ENCODE assay signal across 16 cellular contexts in genomic region chr11:60870276-60870675, GRCh38. TPM values are rescaled to one million over a fixed set of nuclear protein-coding genes. Genes with fewer than 3 reads are reported as not detected.
A peak's percentile ranks its signal among the peaks of the same experiment; 100 is the strongest.
DNase-seq lines count a peak whose midpoint lies in the region; TF ChIP-seq lines count a peak whose summit lies in the region.
"Had no signal": no experiment of that assay in that cellular context is flagged by ENCODE, and none has a peak within 500 bp of the region (broad histone marks: within the 10 kb centered on the region; RNA-seq: fewer than 3 reads in every experiment).

No MANE protein-coding gene starts in this region.

- H3K27me3 Mint-ChIP-seq in T-helper 2 cell treated with Interferon-gamma antibody and Interleukin-4, amounts not matched to agents 5 μg/mL and 100 μg/mL, for 36 hours (ENCODE audit: low read depth) = no peaks in the 10 kb centered on the region
- H3K27me3 Mint-ChIP-seq in HFFc6 (ENCODE audit: insufficient read depth) = peaks cover 5% of the 10 kb centered on the region

- DNase-seq in NCI-H2081 (lab: John Stamatoyannopoulos, UW) (peak; percentile 16 to 48), NCI-H2081 treated with DMSO at 0.1 percent for 48 hours (lab: John Stamatoyannopoulos, UW) (no peak), NCI-H1105 (lab: John Stamatoyannopoulos, UW) (peak; percentile 56), osteoblast (ENCODE audit: insufficient read length, low spot score, missing footprints) (peak; percentile 61), HFFc6 (no peak), SW480 (ENCODE audit: low spot score) (no peak)
- no peak for DNase-seq in T-helper 2 cell treated with Interferon-gamma antibody and Interleukin-4, amounts not matched to agents 5 μg/mL and 100 μg/mL, for 36 hours (ENCODE audit: low spot score)
- DNase-seq in stimulated activated CD8-positive, alpha-beta memory T cell treated with anti-CD3 and anti-CD28 coated beads, Interleukin-4, amount 100 ng/mL, for 48 hours = no peak
- DNase-seq: NCI-H446, SJCRH30 had no signal

- H3K36me3 Mint-ChIP-seq in T-helper 2 cell treated with Interferon-gamma antibody and Interleukin-4, amounts not matched to agents 5 μg/mL and 100 μg/mL, for 36 hours (ENCODE audit: low read depth) = peaks cover 2% of the 10 kb centered on the region
- H3K36me3 Mint-ChIP-seq in HFFc6 (ENCODE audit: low read depth) = no peaks in the 10 kb centered on the region

- peaks cover 6% of the 10 kb centered on the region for H3K27me3 ChIP-seq in osteoblast (ENCODE audit: insufficient read depth, low read length)
- H3K27me3 ChIP-seq: hepatocyte, SJCRH30 had no signal

- H2AFZ ChIP-seq in osteoblast (ENCODE audit: low read length) = no peak overlapping the region
- H2AFZ ChIP-seq: hepatocyte had no signal

- no peaks in the 10 kb centered on the region for H3K9me3 Mint-ChIP-seq in T-helper 2 cell treated with Interferon-gamma antibody and Interleukin-4, amounts not matched to agents 5 μg/mL and 100 μg/mL, for 36 hours
- H3K9me3 Mint-ChIP-seq in HFFc6 = no peaks in the 10 kb centered on the region

- peak overlapping the region; percentile 69 for H3K27ac Mint-ChIP-seq in T-helper 2 cell treated with Interferon-gamma antibody and Interleukin-4, amounts not matched to agents 5 μg/mL and 100 μg/mL, for 36 hours
- H3K27ac Mint-ChIP-seq in HFFc6 = no peak overlapping the region

- TF ChIP-seq CTCF in osteoblast (IDR thresholded peaks at IDR 0.05; ENCODE audit: extremely low read depth, low read depth, low read length) = no peak
- TF ChIP-seq CTCF in HFFc6 (IDR thresholded peaks at IDR 0.05) = no peak

- H4K20me1 ChIP-seq in osteoblast (ENCODE audit: insufficient read depth, low read length) = no peaks in the 10 kb centered on the region

- peaks cover 27% of the 10 kb centered on the region for H3K4me1 ChIP-seq in osteoblast (ENCODE audit: insufficient read depth, low read length)

- no peaks in the 10 kb centered on the region for H3K36me3 ChIP-seq in osteoblast (ENCODE audit: insufficient read depth, low read length)
- H3K36me3 ChIP-seq: SJCRH30 had no signal

- H3K79me2 ChIP-seq in osteoblast (ENCODE audit: insufficient read depth, low read length) = no peaks in the 10 kb centered on the region
- H3K79me2 ChIP-seq: hepatocyte had no signal

- no peak overlapping the region for H3K4me3 ChIP-seq in osteoblast (ENCODE audit: insufficient read depth, low read length)
- H3K4me3 ChIP-seq: A549, hepatocyte, SJCRH30 had no signal

- no peak overlapping the region for H3K27ac ChIP-seq in osteoblast (ENCODE audit: low read depth, low read length)
- H3K27ac ChIP-seq: hepatocyte, SJCRH30 had no signal

- H3K4me3 Mint-ChIP-seq in T-helper 2 cell treated with Interferon-gamma antibody and Interleukin-4, amounts not matched to agents 5 μg/mL and 100 μg/mL, for 36 hours = no peak overlapping the region
- H3K4me3 Mint-ChIP-seq in HFFc6 = no peak overlapping the region

- H3K9me3 ChIP-seq in osteoblast (ENCODE audit: low read depth, low read length) = no peaks in the 10 kb centered on the region
- H3K9me3 ChIP-seq: A549, SJCRH30 had no signal

- peaks cover 74% of the 10 kb centered on the region for H3K4me1 Mint-ChIP-seq in T-helper 2 cell treated with Interferon-gamma antibody and Interleukin-4, amounts not matched to agents 5 μg/mL and 100 μg/mL, for 36 hours (ENCODE audit: low read depth)
- H3K4me1 Mint-ChIP-seq in HFFc6 (ENCODE audit: low read depth) = peaks cover 23% of the 10 kb centered on the region

- no peak overlapping the region for H3K4me2 ChIP-seq in osteoblast (ENCODE audit: insufficient read depth, low read length)
- H3K4me2 ChIP-seq: A549, hepatocyte had no signal

RNA-seq across cellular contexts. Expression of gene ZP1, which starts 2.9 kb away (rescaled TPM):
- under 0.01 and 0.36 TPM in 2 replicates for total RNA-seq in osteoblast
- under 1 TPM in 3 of 6 experiments, not detected in 3; 0.13 to 0.30 (median 0.29) TPM for total RNA-seq in HFFc6 (2021; fragmentation: NEBNext Ultra II Directional; extraction: Animal tissue kit (Norgen Biotek cat#: 25700))
- total RNA-seq: esophagus mucosa, hepatocyte, lung microvascular endothelial cell, osteocyte, SJCRH30, ureter had no signal

RNA-seq across cellular contexts. Expression of gene PTGDR2, which starts 14.5 kb away (rescaled TPM):
- total RNA-seq in osteoblast = not detected in 2 replicates
- total RNA-seq in HFFc6 (2021; fragmentation: NEBNext Ultra II Directional; extraction: Animal tissue kit (Norgen Biotek cat#: 25700)) = not detected
- total RNA-seq: SJCRH30 had no signal

RNA-seq across cellular contexts. Expression of gene CCDC86, which starts 28.4 kb away (rescaled TPM):
- 6.2 and 7.4 TPM in 2 replicates for total RNA-seq in osteoblast
- 10 to 100 TPM; 45.4 to 66.3 (median 54.4) TPM for total RNA-seq in HFFc6 (2021; fragmentation: NEBNext Ultra II Directional; extraction: Animal tissue kit (Norgen Biotek cat#: 25700))

RNA-seq across cellular contexts. Expression of gene PRPF19, which starts 36.1 kb away (rescaled TPM):
- 39.8 and 46.0 TPM in 2 replicates for total RNA-seq in osteoblast
- total RNA-seq in HFFc6 (2021; fragmentation: NEBNext Ultra II Directional; extraction: Animal tissue kit (Norgen Biotek cat#: 25700)) = 10 to 100 TPM; 72.5 to 95.1 (median 89.4) TPM

RNA-seq across cellular contexts. Expression of gene TMEM109, which starts 43.7 kb away (rescaled TPM):
- total RNA-seq in osteoblast = 36.6 and 38.6 TPM in 2 replicates
- total RNA-seq in HFFc6 (2021; fragmentation: NEBNext Ultra II Directional; extraction: Animal tissue kit (Norgen Biotek cat#: 25700)) = 100 to 1,000 TPM in 1 of 6 experiments, 10 to 100 TPM in 5; 74.6 to 101 (median 92.5) TPM

Comparison
In these comparisons a context has a peak if more than half of its experiments do, and no peak if none do; other contexts are left out.
1. DNase-seq: peak in NCI-H2081 (2 of 2), NCI-H1105 (single experiment) and osteoblast (single experiment); none in NCI-H2081 treated with DMSO at 0.1 percent for 48 hours (single experiment), T-helper 2 cell treated with Interferon-gamma antibody and Interleukin-4, amounts not matched to agents 5 μg/mL and 100 μg/mL, for 36 hours (single experiment), stimulated activated CD8-positive, alpha-beta memory T cell treated with anti-CD3 and anti-CD28 coated beads, Interleukin-4, amount 100 ng/mL, for 48 hours (single experiment), HFFc6 (single experiment) and SW480 (single experiment).